33 cellular contexts compared by ENCODE assay signal in genomic region chr1:241181971-241182370, GRCh38.
"Had no signal": no experiment of that assay in that cellular context is flagged by ENCODE, and none has a peak within 500 bp of the region (broad histone marks: within the 10 kb centered on the region; RNA-seq: fewer than 3 reads in every experiment).

No MANE protein-coding gene starts in this region.

- DNase-seq: activated B cell treated with CpG ODN at 0.5 μM for 24 hours; activated CD4-positive, alpha-beta memory T cell treated with anti-CD3 and anti-CD28 coated beads for 36 hours; activated CD4-positive, alpha-beta T cell treated with anti-CD3 and anti-CD28 coated beads for 36 hours; activated CD4-positive, alpha-beta T cell treated with anti-CD3 and anti-CD28 coated beads for 48 hours; activated CD4-positive, alpha-beta T cell treated with anti-CD3 and anti-CD28 coated beads, Interleukin-2, amount 50 U/mL, for 1 hour; activated CD4-positive, alpha-beta T cell treated with anti-CD3 and anti-CD28 coated beads, Interleukin-2, amount 50 U/mL, for 4 hours; activated CD4-positive, CD25-positive, alpha-beta regulatory T cell treated with anti-CD3 and anti-CD28 coated beads, Interleukin-2, amount 50 U/mL, for 72 hours; activated CD8-positive, alpha-beta memory T cell treated with anti-CD3 and anti-CD28 coated beads, Interleukin-2, amount 50 U/mL, for 4 hours; activated CD8-positive, alpha-beta T cell treated with anti-CD3 and anti-CD28 coated beads for 36 hours; activated effector memory CD4-positive, alpha-beta T cell treated with Interleukin-2 at 50 U/mL for 16 hours; activated gamma-delta T cell; activated naive CD4-positive, alpha-beta T cell treated with anti-CD3 and anti-CD28 coated beads, Interleukin-2, amount 10 ng/mL, durations not matched to agents 7 days and 5 days; activated naive CD4-positive, alpha-beta T cell treated with Interleukin-2 at 50 U/mL for 16 hours; activated naive CD8-positive, alpha-beta T cell treated with anti-CD3 and anti-CD28 coated beads, Interleukin-2, amount 10 ng/mL, durations not matched to agents 7 days and 5 days; activated naive CD8-positive, alpha-beta T cell treated with anti-CD3 and anti-CD28 coated beads, Interleukin-2, amount 50 U/mL, for 24 hours; activated T-cell treated with anti-CD3 and anti-CD28 coated beads for 4 hours; activated T-cell treated with anti-CD3 and anti-CD28 coated beads, Interleukin-2, amount 50 U/mL, for 1 hour; activated T-cell treated with anti-CD3 and anti-CD28 coated beads, Interleukin-2, amount 50 U/mL, for 4 hours; amniotic stem cell; aorta; body of pancreas; brain microvascular endothelial cell; central memory CD4-positive, alpha-beta T cell; T-helper 1 cell; T-helper 2 cell; T-helper 9 cell had no signal

- H3K4me3 Mint-ChIP-seq: activated B cell treated with CpG ODN at 0.5 μM for 24 hours; activated CD4-positive, alpha-beta memory T cell treated with anti-CD3 and anti-CD28 coated beads for 36 hours; activated CD4-positive, alpha-beta T cell treated with anti-CD3 and anti-CD28 coated beads for 36 hours; activated CD8-positive, alpha-beta T cell treated with anti-CD3 and anti-CD28 coated beads for 36 hours; activated naive CD4-positive, alpha-beta T cell treated with anti-CD3 and anti-CD28 coated beads, Interleukin-2, amount 10 ng/mL, durations not matched to agents 7 days and 5 days; activated naive CD4-positive, alpha-beta T cell treated with anti-CD3 and anti-CD28 coated beads, Interleukin-2, amount 50 U/mL, for 24 hours; activated naive CD8-positive, alpha-beta T cell; activated naive CD8-positive, alpha-beta T cell treated with anti-CD3 and anti-CD28 coated beads, Interleukin-2, amount 10 ng/mL, durations not matched to agents 7 days and 5 days; activated naive CD8-positive, alpha-beta T cell treated with anti-CD3 and anti-CD28 coated beads, Interleukin-2, amount 50 U/mL, for 24 hours; activated T-cell treated with anti-CD3 and anti-CD28 coated beads, Interleukin-2, amount 50 U/mL, for 4 hours; T-helper 1 cell treated with Interleukin-12 subunit alpha and Interleukin-12 subunit beta and Interleukin-4 antibody, amounts not matched to agents 30 μg/mL and 1 μg/mL, for 36 hours; T-helper 2 cell treated with Interferon-gamma antibody and Interleukin-4, amounts not matched to agents 5 μg/mL and 100 μg/mL, for 36 hours had no signal

- H3K4me1 Mint-ChIP-seq: activated B cell treated with CpG ODN at 0.5 μM for 24 hours; activated CD4-positive, alpha-beta T cell treated with anti-CD3 and anti-CD28 coated beads for 36 hours; activated naive CD4-positive, alpha-beta T cell treated with anti-CD3 and anti-CD28 coated beads, Interleukin-2, amount 10 ng/mL, durations not matched to agents 7 days and 5 days; activated naive CD4-positive, alpha-beta T cell treated with anti-CD3 and anti-CD28 coated beads, Interleukin-2, amount 50 U/mL, for 24 hours; activated naive CD8-positive, alpha-beta T cell treated with anti-CD3 and anti-CD28 coated beads, Interleukin-2, amount 10 ng/mL, durations not matched to agents 7 days and 5 days; activated naive CD8-positive, alpha-beta T cell treated with anti-CD3 and anti-CD28 coated beads, Interleukin-2, amount 50 U/mL, for 24 hours had no signal

- H3K27me3 Mint-ChIP-seq: activated B cell treated with CpG ODN at 0.5 μM for 24 hours; activated CD4-positive, alpha-beta memory T cell treated with anti-CD3 and anti-CD28 coated beads for 36 hours; activated CD4-positive, alpha-beta T cell treated with anti-CD3 and anti-CD28 coated beads for 36 hours; activated CD8-positive, alpha-beta T cell treated with anti-CD3 and anti-CD28 coated beads for 36 hours; activated naive CD4-positive, alpha-beta T cell treated with anti-CD3 and anti-CD28 coated beads, Interleukin-2, amount 10 ng/mL, durations not matched to agents 7 days and 5 days; activated naive CD4-positive, alpha-beta T cell treated with anti-CD3 and anti-CD28 coated beads, Interleukin-2, amount 50 U/mL, for 24 hours; activated naive CD8-positive, alpha-beta T cell treated with anti-CD3 and anti-CD28 coated beads, Interleukin-2, amount 10 ng/mL, durations not matched to agents 7 days and 5 days; activated naive CD8-positive, alpha-beta T cell treated with anti-CD3 and anti-CD28 coated beads, Interleukin-2, amount 50 U/mL, for 24 hours had no signal

- H3K36me3 ChIP-seq: brain microvascular endothelial cell, breast epithelium had no signal

- H3K4me1 ChIP-seq: body of pancreas, breast epithelium had no signal

- ATAC-seq: activated CD4-positive, alpha-beta T cell treated with anti-CD3 and anti-CD28 coated beads for 36 hours; activated CD8-positive, alpha-beta T cell treated with anti-CD3 and anti-CD28 coated beads for 36 hours; activated naive CD8-positive, alpha-beta T cell treated with anti-CD3 and anti-CD28 coated beads, Interleukin-2, amount 50 U/mL, for 24 hours; activated T-cell treated with anti-CD3 and anti-CD28 coated beads, Interleukin-2, amount 50 U/mL, for 4 hours; body of pancreas had no signal

- H3K27ac Mint-ChIP-seq: activated B cell treated with CpG ODN at 0.5 μM for 24 hours; activated CD4-positive, alpha-beta memory T cell treated with anti-CD3 and anti-CD28 coated beads for 36 hours; activated CD4-positive, alpha-beta T cell treated with anti-CD3 and anti-CD28 coated beads for 36 hours; activated CD8-positive, alpha-beta T cell treated with anti-CD3 and anti-CD28 coated beads for 36 hours; activated naive CD4-positive, alpha-beta T cell treated with anti-CD3 and anti-CD28 coated beads, Interleukin-2, amount 10 ng/mL, durations not matched to agents 7 days and 5 days; activated naive CD4-positive, alpha-beta T cell treated with anti-CD3 and anti-CD28 coated beads, Interleukin-2, amount 50 U/mL, for 24 hours; activated naive CD8-positive, alpha-beta T cell; activated naive CD8-positive, alpha-beta T cell treated with anti-CD3 and anti-CD28 coated beads, Interleukin-2, amount 10 ng/mL, durations not matched to agents 7 days and 5 days; activated naive CD8-positive, alpha-beta T cell treated with anti-CD3 and anti-CD28 coated beads, Interleukin-2, amount 50 U/mL, for 24 hours; activated T-helper 2 cell treated with anti-CD3 and anti-CD28 coated beads, Interferon-gamma antibody, Interleukin-2, Interleukin-4, amounts not matched to agents 10 μg/mL and 5 μg/mL and 100 μg/mL, durations not matched to agents 14 hours and 24 hours and 36 hours; T-helper 1 cell treated with Interleukin-12 subunit alpha and Interleukin-12 subunit beta and Interleukin-4 antibody, amounts not matched to agents 30 μg/mL and 1 μg/mL, for 36 hours; T-helper 2 cell treated with Interferon-gamma antibody and Interleukin-4, amounts not matched to agents 5 μg/mL and 100 μg/mL, for 36 hours had no signal

- H3K4me3 ChIP-seq: body of pancreas, breast epithelium had no signal

- H3K9me3 Mint-ChIP-seq: activated CD4-positive, alpha-beta memory T cell treated with anti-CD3 and anti-CD28 coated beads for 36 hours had no signal

- H3K36me3 Mint-ChIP-seq: activated CD4-positive, alpha-beta memory T cell treated with anti-CD3 and anti-CD28 coated beads for 36 hours; activated naive CD4-positive, alpha-beta T cell treated with anti-CD3 and anti-CD28 coated beads, Interleukin-2, amount 10 ng/mL, durations not matched to agents 7 days and 5 days; activated naive CD4-positive, alpha-beta T cell treated with anti-CD3 and anti-CD28 coated beads, Interleukin-2, amount 50 U/mL, for 24 hours; activated naive CD8-positive, alpha-beta T cell; activated naive CD8-positive, alpha-beta T cell treated with anti-CD3 and anti-CD28 coated beads, Interleukin-2, amount 10 ng/mL, durations not matched to agents 7 days and 5 days had no signal

- H3K27me3 ChIP-seq: body of pancreas, brain microvascular endothelial cell, breast epithelium had no signal

- H3K27ac ChIP-seq: body of pancreas, brain microvascular endothelial cell, breast epithelium, VCaP had no signal

- H3K9me3 ChIP-seq: body of pancreas, breast epithelium had no signal
